1 cellular context compared by ENCODE assay signal in the genomic region with DNA sequence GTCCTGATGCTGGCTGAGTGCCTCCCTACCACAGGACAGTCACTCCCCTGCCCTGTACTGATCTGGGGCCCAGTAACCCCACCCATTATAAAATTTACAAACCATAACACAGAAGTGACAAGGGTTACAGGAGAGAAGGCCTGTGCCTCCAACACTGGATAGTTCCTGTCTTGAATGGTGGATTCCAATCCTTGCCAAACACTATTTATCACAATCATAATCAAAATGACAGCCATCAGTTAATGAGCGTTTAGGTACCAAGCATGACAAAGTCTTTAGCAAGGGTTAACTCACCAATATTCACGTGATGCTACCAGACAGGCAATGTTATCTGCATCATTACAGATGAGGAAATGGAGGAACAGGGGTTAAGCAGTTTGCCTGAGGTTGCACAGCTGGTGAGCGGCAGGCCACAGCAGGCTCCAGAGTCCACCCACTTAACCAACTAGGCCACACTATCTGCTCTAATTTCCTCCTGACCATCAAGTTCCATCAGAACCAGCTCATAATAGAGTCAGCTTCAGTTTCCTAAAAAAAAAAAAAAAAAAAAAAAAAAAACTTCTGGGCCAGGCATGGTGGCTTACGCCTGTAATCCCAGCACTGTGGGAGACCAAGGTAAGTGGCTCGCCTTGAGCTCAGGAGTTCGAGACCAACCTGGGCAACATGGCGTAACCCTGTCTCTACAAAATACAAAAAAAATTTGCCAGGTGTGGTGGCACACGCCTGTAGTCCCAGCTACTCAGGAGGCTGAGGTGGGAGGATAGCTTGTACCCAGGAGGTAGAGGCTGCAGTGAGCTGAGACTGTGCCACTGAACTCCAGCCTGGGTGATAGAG.
A peak's percentile ranks its signal among the peaks of the same experiment; 100 is the strongest.
TF ChIP-seq lines count a peak whose summit lies in the region.

No MANE protein-coding gene starts in this region.

TF ChIP-seq in GM12878, 131 proteins besides CTCF, POLR2A, EP300 and RAD21:
- no peak for TF ChIP-seq ZNF24 (IDR thresholded peaks at IDR 0.05)
- TF ChIP-seq TCF3 (IDR thresholded peaks at IDR 0.05; ENCODE audit: borderline replicate concordance, insufficient read depth, low read depth, low read length) = 0 out of 2 replicates have a peak, but pooled peaks have one; percentile 24
- no peak for TF ChIP-seq HDGF (IDR thresholded peaks at IDR 0.05)
- peak; percentile 47 to 49; a peak in 2 of 4 replicates for TF ChIP-seq BHLHE40 (IDR thresholded peaks at IDR 0.05; ENCODE audit: borderline replicate concordance in 1 of 2, low read depth in 2 of 2, low read length in 1 of 2)
- TF ChIP-seq IKZF1 (conservative IDR thresholded peaks at IDR 0.05) = no peak
- no peak for TF ChIP-seq IRF4 (IDR thresholded peaks at IDR 0.05; ENCODE audit: low read depth, low read length)
- TF ChIP-seq, protein P1, sequence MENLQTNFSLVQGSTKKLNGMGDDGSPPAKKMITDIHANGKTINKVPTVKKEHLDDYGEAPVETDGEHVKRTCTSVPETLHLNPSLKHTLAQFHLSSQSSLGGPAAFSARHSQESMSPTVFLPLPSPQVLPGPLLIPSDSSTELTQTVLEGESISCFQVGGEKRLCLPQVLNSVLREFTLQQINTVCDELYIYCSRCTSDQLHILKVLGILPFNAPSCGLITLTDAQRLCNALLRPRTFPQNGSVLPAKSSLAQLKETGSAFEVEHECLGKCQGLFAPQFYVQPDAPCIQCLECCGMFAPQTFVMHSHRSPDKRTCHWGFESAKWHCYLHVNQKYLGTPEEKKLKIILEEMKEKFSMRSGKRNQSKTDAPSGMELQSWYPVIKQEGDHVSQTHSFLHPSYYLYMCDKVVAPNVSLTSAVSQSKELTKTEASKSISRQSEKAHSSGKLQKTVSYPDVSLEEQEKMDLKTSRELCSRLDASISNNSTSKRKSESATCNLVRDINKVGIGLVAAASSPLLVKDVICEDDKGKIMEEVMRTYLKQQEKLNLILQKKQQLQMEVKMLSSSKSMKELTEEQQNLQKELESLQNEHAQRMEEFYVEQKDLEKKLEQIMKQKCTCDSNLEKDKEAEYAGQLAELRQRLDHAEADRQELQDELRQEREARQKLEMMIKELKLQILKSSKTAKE (IDR thresholded peaks at IDR 0.05; ENCODE audit: low read depth, poor library complexity, severe bottlenecking) = no peak
- TF ChIP-seq, protein P2, sequence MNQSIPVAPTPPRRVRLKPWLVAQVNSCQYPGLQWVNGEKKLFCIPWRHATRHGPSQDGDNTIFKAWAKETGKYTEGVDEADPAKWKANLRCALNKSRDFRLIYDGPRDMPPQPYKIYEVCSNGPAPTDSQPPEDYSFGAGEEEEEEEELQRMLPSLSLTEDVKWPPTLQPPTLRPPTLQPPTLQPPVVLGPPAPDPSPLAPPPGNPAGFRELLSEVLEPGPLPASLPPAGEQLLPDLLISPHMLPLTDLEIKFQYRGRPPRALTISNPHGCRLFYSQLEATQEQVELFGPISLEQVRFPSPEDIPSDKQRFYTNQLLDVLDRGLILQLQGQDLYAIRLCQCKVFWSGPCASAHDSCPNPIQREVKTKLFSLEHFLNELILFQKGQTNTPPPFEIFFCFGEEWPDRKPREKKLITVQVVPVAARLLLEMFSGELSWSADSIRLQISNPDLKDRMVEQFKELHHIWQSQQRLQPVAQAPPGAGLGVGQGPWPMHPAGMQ (IDR thresholded peaks at IDR 0.05; ENCODE audit: borderline replicate concordance) = no peak
- TF ChIP-seq, protein P3, sequence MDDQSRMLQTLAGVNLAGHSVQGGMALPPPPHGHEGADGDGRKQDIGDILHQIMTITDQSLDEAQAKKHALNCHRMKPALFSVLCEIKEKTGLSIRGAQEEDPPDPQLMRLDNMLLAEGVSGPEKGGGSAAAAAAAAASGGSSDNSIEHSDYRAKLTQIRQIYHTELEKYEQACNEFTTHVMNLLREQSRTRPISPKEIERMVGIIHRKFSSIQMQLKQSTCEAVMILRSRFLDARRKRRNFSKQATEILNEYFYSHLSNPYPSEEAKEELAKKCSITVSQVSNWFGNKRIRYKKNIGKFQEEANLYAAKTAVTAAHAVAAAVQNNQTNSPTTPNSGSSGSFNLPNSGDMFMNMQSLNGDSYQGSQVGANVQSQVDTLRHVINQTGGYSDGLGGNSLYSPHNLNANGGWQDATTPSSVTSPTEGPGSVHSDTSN (IDR thresholded peaks at IDR 0.05; ENCODE audit: insufficient replicate concordance, low read depth, low read length) = peak; percentile 10
- TF ChIP-seq POLR2AphosphoS5 (IDR thresholded peaks at IDR 0.05; ENCODE audit: low read length) = no peak
- no peak for TF ChIP-seq SRF (IDR thresholded peaks at IDR 0.05; ENCODE audit: low read depth in 2 of 2, low read length in 2 of 2)
- peak; percentile 57 for TF ChIP-seq RUNX3 (IDR thresholded peaks at IDR 0.05; ENCODE audit: low read length)
- TF ChIP-seq, protein P4, sequence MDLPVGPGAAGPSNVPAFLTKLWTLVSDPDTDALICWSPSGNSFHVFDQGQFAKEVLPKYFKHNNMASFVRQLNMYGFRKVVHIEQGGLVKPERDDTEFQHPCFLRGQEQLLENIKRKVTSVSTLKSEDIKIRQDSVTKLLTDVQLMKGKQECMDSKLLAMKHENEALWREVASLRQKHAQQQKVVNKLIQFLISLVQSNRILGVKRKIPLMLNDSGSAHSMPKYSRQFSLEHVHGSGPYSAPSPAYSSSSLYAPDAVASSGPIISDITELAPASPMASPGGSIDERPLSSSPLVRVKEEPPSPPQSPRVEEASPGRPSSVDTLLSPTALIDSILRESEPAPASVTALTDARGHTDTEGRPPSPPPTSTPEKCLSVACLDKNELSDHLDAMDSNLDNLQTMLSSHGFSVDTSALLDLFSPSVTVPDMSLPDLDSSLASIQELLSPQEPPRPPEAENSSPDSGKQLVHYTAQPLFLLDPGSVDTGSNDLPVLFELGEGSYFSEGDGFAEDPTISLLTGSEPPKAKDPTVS (IDR thresholded peaks at IDR 0.05; ENCODE audit: low read depth, low read length) = no peak
- TF ChIP-seq, protein P5, sequence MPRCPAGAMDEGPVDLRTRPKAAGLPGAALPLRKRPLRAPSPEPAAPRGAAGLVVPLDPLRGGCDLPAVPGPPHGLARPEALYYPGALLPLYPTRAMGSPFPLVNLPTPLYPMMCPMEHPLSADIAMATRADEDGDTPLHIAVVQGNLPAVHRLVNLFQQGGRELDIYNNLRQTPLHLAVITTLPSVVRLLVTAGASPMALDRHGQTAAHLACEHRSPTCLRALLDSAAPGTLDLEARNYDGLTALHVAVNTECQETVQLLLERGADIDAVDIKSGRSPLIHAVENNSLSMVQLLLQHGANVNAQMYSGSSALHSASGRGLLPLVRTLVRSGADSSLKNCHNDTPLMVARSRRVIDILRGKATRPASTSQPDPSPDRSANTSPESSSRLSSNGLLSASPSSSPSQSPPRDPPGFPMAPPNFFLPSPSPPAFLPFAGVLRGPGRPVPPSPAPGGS (IDR thresholded peaks at IDR 0.05; ENCODE audit: borderline replicate concordance, insufficient read depth, low read depth, low read length, poor library complexity, severe bottlenecking) = peak; percentile 93
- no peak for TF ChIP-seq MXI1 (IDR thresholded peaks at IDR 0.05; ENCODE audit: low read depth, low read length)
